Comparison of ENCODE assay signal across 9 cellular contexts in genomic region chr9:90801175-90801506, GRCh38. TPM values are rescaled to one million over a fixed set of nuclear protein-coding genes. Genes with fewer than 3 reads are reported as not detected.
DNase-seq lines count a peak whose midpoint lies in the region; ATAC-seq lines count a peak whose summit lies in the region.
"Had no signal": no experiment of that assay in that cellular context is flagged by ENCODE, and none has a peak within 500 bp of the region (broad histone marks: within the 10 kb centered on the region; RNA-seq: fewer than 3 reads in every experiment).

No MANE protein-coding gene starts in this region.

- no peak for DNase-seq in naive thymus-derived CD4-positive, alpha-beta T cell
- DNase-seq in iPS-NIHi11 (ENCODE audit: low spot score): no peak
- no peak for DNase-seq in stimulated activated CD4-positive, alpha-beta T cell treated with anti-CD3 and anti-CD28 coated beads, Interleukin-1b, Interleukin-23, amount 100 ng/mL, for 48 hours

- no peaks in the 10 kb centered on the region for H3K4me1 ChIP-seq in naive thymus-derived CD4-positive, alpha-beta T cell (ENCODE audit: control insufficient read depth in 2 of 2, insufficient read depth in 2 of 2, low read length in 2 of 2)

- 13 to 25% (median 17%) methylated on average over 10 to 11 of the region's 11 CpGs for WGBS in adipose tissue, 3 donors

- POLR2A ChIA-PET in naive thymus-derived CD4-positive, alpha-beta T cell (lab: Charles Lee): no interaction called here

- H3K4me1 Mint-ChIP-seq in naive thymus-derived CD4-positive, alpha-beta T cell: peaks cover 0 to 14% (median 5%) of the 10 kb centered on the region in 7 donors

- H3K36me3 Mint-ChIP-seq in naive thymus-derived CD4-positive, alpha-beta T cell: no peaks in the 10 kb centered on the region

- ATAC-seq in GM18868 (IDR thresholded peaks at IDR 0.05; ENCODE audit: unreplicated experiment) (peak; percentile 2), HG03103 (IDR thresholded peaks at IDR 0.05; ENCODE audit: low read depth, unreplicated experiment) (peak; percentile 3), GM19452 (IDR thresholded peaks at IDR 0.05; ENCODE audit: unreplicated experiment) (no peak), HG03571 (IDR thresholded peaks at IDR 0.05; ENCODE audit: unreplicated experiment) (no peak)
- no peak for ATAC-seq in naive thymus-derived CD4-positive, alpha-beta T cell

- H3K36me3 ChIP-seq in naive thymus-derived CD4-positive, alpha-beta T cell (ENCODE audit: control insufficient read depth in 2 of 3, insufficient read depth in 3 of 3, low read length in 3 of 3): no peaks in the 10 kb centered on the region

- H3K27ac ChIP-seq in adipose tissue (ENCODE audit: low read depth, low read length): peak overlapping the region; percentile 51
- H3K27ac ChIP-seq in naive thymus-derived CD4-positive, alpha-beta T cell (ENCODE audit: low read depth, low read length): no peak overlapping the region

- CTCF ChIA-PET in naive thymus-derived CD4-positive, alpha-beta T cell (lab: Charles Lee): no interaction called here

- H3K27ac Mint-ChIP-seq in naive thymus-derived CD4-positive, alpha-beta T cell: no peak overlapping the region

- H3K9me3 Mint-ChIP-seq in naive thymus-derived CD4-positive, alpha-beta T cell: no peaks in the 10 kb centered on the region

- H3K4me3 Mint-ChIP-seq in naive thymus-derived CD4-positive, alpha-beta T cell: peak overlapping the region in 8 of 10 donors; percentile 5 to 78 (median 46)

- no peaks in the 10 kb centered on the region for H3K9me3 ChIP-seq in naive thymus-derived CD4-positive, alpha-beta T cell (ENCODE audit: control insufficient read depth in 2 of 3, low read length in 3 of 3)

- peaks cover 65 to 88% (median 73%) of the 10 kb centered on the region in 5 donors for H3K27me3 Mint-ChIP-seq in naive thymus-derived CD4-positive, alpha-beta T cell

- intact Hi-C loops in naive thymus-derived CD4-positive, alpha-beta T cell (cut with micrococcal nuclease): no loop called here

- no peak overlapping the region for H3K4me3 ChIP-seq in naive thymus-derived CD4-positive, alpha-beta T cell (ENCODE audit: low read length)

- peaks cover 0 to 15% of the 10 kb centered on the region in 2 donors for H3K27me3 ChIP-seq in naive thymus-derived CD4-positive, alpha-beta T cell (ENCODE audit: control insufficient read depth in 2 of 2, insufficient read depth in 2 of 2, low read length in 2 of 2)

RNA-seq across cellular contexts. Expression of gene SYK, which starts 0.5 kb away (rescaled TPM):
- polyA plus RNA-seq in adipose tissue: 1 to 10 TPM; 5.4 to 7.4 (median 6.1) TPM
- 10 to 100 TPM in 1 of 5 experiments, 1 to 10 TPM in 3, under 1 TPM in 1; 0.41 to 71.6 (median 2.4) TPM for total RNA-seq in naive thymus-derived CD4-positive, alpha-beta T cell
- under 1 TPM; 0.26 to 0.31 TPM for polyA plus RNA-seq in naive thymus-derived CD4-positive, alpha-beta T cell
- total RNA-seq: fibroblast of villous mesenchyme had no signal

Comparison
In these comparisons a context has a peak if more than half of its experiments do, and no peak if none do; other contexts are left out.
1. ATAC-seq: peak in GM18868 (single experiment) and HG03103 (single experiment); none in naive thymus-derived CD4-positive, alpha-beta T cell (single experiment), GM19452 (single experiment) and HG03571 (single experiment).
2. RNA of gene SYK, which starts 0.5 kb away (polyA plus RNA-seq): 5.4 to 7.4 TPM in adipose tissue; 0.26 to 0.31 TPM in naive thymus-derived CD4-positive, alpha-beta T cell; every median in the first group is over 4 times any median in the second.